Comparison of ENCODE assay signal across 1 cellular context in genomic region chr12:52713960-52714886, GRCh38.
A peak's percentile ranks its signal among the peaks of the same experiment; 100 is the strongest.
TF ChIP-seq lines count a peak whose summit lies in the region.

No MANE protein-coding gene starts in this region.

TF ChIP-seq in HEK293, 187 proteins besides CTCF, POLR2A, EP300 and RAD21 (continued from another document):
- TF ChIP-seq ZNF704 (tag by site-specific recombination; IDR thresholded peaks at IDR 0.05): no peak
- no peak for TF ChIP-seq REST (tag by site-specific recombination; IDR thresholded peaks at IDR 0.05)
- no peak for TF ChIP-seq AEBP2 (tag by site-specific recombination; IDR thresholded peaks at IDR 0.05; ENCODE audit: borderline replicate concordance)
- no peak for TF ChIP-seq PRDM4 (tag by site-specific recombination; IDR thresholded peaks at IDR 0.05)
- TF ChIP-seq ZNF549 (tag by site-specific recombination; IDR thresholded peaks at IDR 0.05): no peak
- TF ChIP-seq ZXDB (tag by site-specific recombination; IDR thresholded peaks at IDR 0.05): no peak
- no peak for TF ChIP-seq YY2 (tag by site-specific recombination; IDR thresholded peaks at IDR 0.05)
- no peak for TF ChIP-seq ZFP3 (tag by site-specific recombination; IDR thresholded peaks at IDR 0.05; ENCODE audit: low read depth)
- TF ChIP-seq ZNF280C (tag by site-specific recombination; IDR thresholded peaks at IDR 0.05): no peak
- no peak for TF ChIP-seq PATZ1 (tag by site-specific recombination; IDR thresholded peaks at IDR 0.05)
- no peak for TF ChIP-seq ZNF623 (tag by site-specific recombination; IDR thresholded peaks at IDR 0.05)
- TF ChIP-seq ZNF366 (tag by site-specific recombination; conservative IDR thresholded peaks at IDR 0.05): no peak
- no peak for TF ChIP-seq MZF1 (tag by site-specific recombination; IDR thresholded peaks at IDR 0.05; ENCODE audit: borderline replicate concordance)
- no peak for TF ChIP-seq SCRT2 (tag by site-specific recombination; IDR thresholded peaks at IDR 0.05)
- TF ChIP-seq ZNF239 (tag by site-specific recombination; IDR thresholded peaks at IDR 0.05): no peak
- no peak for TF ChIP-seq ELK4 (IDR thresholded peaks at IDR 0.05; ENCODE audit: borderline replicate concordance, low read depth, low read length)
- TF ChIP-seq ZNF335 (tag by site-specific recombination; conservative IDR thresholded peaks at IDR 0.05): peak; percentile 49
- no peak for TF ChIP-seq BCL11A (tag by site-specific recombination; IDR thresholded peaks at IDR 0.05; ENCODE audit: low read depth)
- no peak for TF ChIP-seq ZNF521 (tag by site-specific recombination; IDR thresholded peaks at IDR 0.05)
- TF ChIP-seq ZNF121 (tag by site-specific recombination; IDR thresholded peaks at IDR 0.05): peak; percentile 81
- TF ChIP-seq ZNF350 (tag by site-specific recombination; IDR thresholded peaks at IDR 0.05): no peak
- TF ChIP-seq ZIC2 (tag by site-specific recombination; IDR thresholded peaks at IDR 0.05): peak; percentile 31; the same call in 1 of the 2 replicates
- TF ChIP-seq ZNF341 (tag by site-specific recombination; IDR thresholded peaks at IDR 0.05; ENCODE audit: low read depth): peak; percentile 74
- no peak for TF ChIP-seq ZFP41 (tag by site-specific recombination; IDR thresholded peaks at IDR 0.05; ENCODE audit: borderline replicate concordance)
- TF ChIP-seq ZFHX2 (tag by site-specific recombination; conservative IDR thresholded peaks at IDR 0.05): peak; percentile 76
- TF ChIP-seq ZEB2 (tag by site-specific recombination; IDR thresholded peaks at IDR 0.05): no peak
